ENCODE assay signal across 12 cellular contexts in the genomic region with DNA sequence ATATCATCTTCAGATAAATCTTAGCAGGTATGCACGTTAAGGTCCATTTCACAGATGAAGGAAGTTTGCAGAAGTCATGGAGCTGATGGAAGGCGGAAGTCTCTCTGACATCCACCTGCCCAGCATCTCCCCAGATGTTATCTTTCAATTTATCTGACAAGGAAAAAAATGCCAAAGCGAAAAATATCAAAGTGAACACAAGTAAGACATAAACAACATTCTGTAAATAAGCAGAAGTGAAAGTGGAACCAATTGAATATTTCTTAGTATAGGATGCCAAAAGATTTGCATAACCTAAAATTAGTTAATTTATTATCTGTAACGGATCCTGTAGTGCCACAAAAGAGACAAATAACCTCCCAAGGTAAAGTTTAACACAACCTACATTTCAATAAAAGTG.
DNase-seq lines count a peak whose midpoint lies in the region; ATAC-seq and TF ChIP-seq lines count a peak whose summit lies in the region.
"Had no signal": no experiment of that assay in that cellular context is flagged by ENCODE, and none has a peak within 500 bp of the region (broad histone marks: within the 10 kb centered on the region; RNA-seq: fewer than 3 reads in every experiment).

No MANE protein-coding gene starts in this region.

- H2AFZ ChIP-seq in MM.1S (ENCODE audit: low read length): no peak overlapping the region

- H3K36me3 ChIP-seq in MM.1S (replicated peaks; ENCODE audit: insufficient read depth, low read length): no peaks in the 10 kb centered on the region
- no peaks in the 10 kb centered on the region for H3K36me3 ChIP-seq in spleen

- ATAC-seq in GM18508 (IDR thresholded peaks at IDR 0.05; ENCODE audit: insufficient read depth, unreplicated experiment) (peak; percentile 98), GM21360 (IDR thresholded peaks at IDR 0.05; ENCODE audit: unreplicated experiment) (peak; percentile 93), HG02981 (IDR thresholded peaks at IDR 0.05; ENCODE audit: unreplicated experiment) (peak; percentile 97)
- ATAC-seq: natural killer cell had no signal

- no peaks in the 10 kb centered on the region for H4K20me1 ChIP-seq in MM.1S (ENCODE audit: insufficient read depth, low read length)

- H3K27ac ChIP-seq in MM.1S (ENCODE audit: low read length) (peak overlapping the region; percentile 25; the same call in 1 of the 2 replicates), spleen (no peak overlapping the region)

- no peaks in the 10 kb centered on the region for H3K27me3 ChIP-seq in MM.1S (replicated peaks; ENCODE audit: insufficient read depth, low read length)
- H3K27me3 ChIP-seq in spleen (replicated peaks in 1 of 7): no peaks in the 10 kb centered on the region

- H3K4me1 ChIP-seq in MM.1S (ENCODE audit: low read length): peaks cover 20% of the 10 kb centered on the region
- H3K4me1 ChIP-seq in spleen: no peaks in the 10 kb centered on the region

- peak overlapping the region; percentile 57; the same call in 1 of the 2 replicates for H3K4me2 ChIP-seq in MM.1S (ENCODE audit: low read depth, low read length)

- no peak for TF ChIP-seq CTCF in MM.1S (IDR thresholded peaks at IDR 0.05; ENCODE audit: low read length)
- TF ChIP-seq CTCF in spleen (IDR thresholded peaks at IDR 0.05 in 8 of 11, conservative IDR thresholded peaks at IDR 0.05 in 3 of 11): no peak

- no peak overlapping the region; the same call in 1 of the 2 replicates for H3K4me3 ChIP-seq in MM.1S (ENCODE audit: low read length)
- H3K4me3 ChIP-seq in spleen: no peak overlapping the region

- TF ChIP-seq POLR2A in spleen (IDR thresholded peaks at IDR 0.05): no peak

- no peaks in the 10 kb centered on the region for H3K9me2 ChIP-seq in MM.1S (replicated peaks; ENCODE audit: insufficient read depth, low read length)

- intact Hi-C loops in spleen (cut with DNase I; ENCODE audit: low total_unique reads): no loop called here

- WGBS in spleen, 5 donors: 50 to 66% (median 61%) methylated on average over 4 of the region's 4 CpGs

- no peak overlapping the region for H3K9ac ChIP-seq in MM.1S (ENCODE audit: low read length)

- H3K9me3 ChIP-seq in MM.1S (replicated peaks; ENCODE audit: insufficient read depth, low read length) (no peaks in the 10 kb centered on the region), spleen (no peaks in the 10 kb centered on the region)

- no peaks in the 10 kb centered on the region for H3K79me2 ChIP-seq in MM.1S (ENCODE audit: low read length)

- peaks cover 13% of the 10 kb centered on the region for H3F3A ChIP-seq in MM.1S (ENCODE audit: insufficient read depth, low read length)

- DNase-seq in MM.1S (peak; percentile 53), SIG-M5 (lab: John Stamatoyannopoulos, UW) (no peak), AG20443 (ENCODE audit: low spot score) (no peak), cerebellar nuclear complex (lab: John Stamatoyannopoulos, UW) (no peak), spleen (no peak)
- DNase-seq: anterior cingulate cortex; natural killer cell; stimulated activated CD4-positive, alpha-beta T cell treated with anti-CD3 and anti-CD28 coated beads, Interleukin-12 subunit alpha, Interleukin-12 subunit beta, amount 100 ng/mL, for 4 hours; stimulated activated naive CD4-positive, alpha-beta T cell had no signal
